Comparison of ENCODE assay signal across 24 cellular contexts in the genomic region with DNA sequence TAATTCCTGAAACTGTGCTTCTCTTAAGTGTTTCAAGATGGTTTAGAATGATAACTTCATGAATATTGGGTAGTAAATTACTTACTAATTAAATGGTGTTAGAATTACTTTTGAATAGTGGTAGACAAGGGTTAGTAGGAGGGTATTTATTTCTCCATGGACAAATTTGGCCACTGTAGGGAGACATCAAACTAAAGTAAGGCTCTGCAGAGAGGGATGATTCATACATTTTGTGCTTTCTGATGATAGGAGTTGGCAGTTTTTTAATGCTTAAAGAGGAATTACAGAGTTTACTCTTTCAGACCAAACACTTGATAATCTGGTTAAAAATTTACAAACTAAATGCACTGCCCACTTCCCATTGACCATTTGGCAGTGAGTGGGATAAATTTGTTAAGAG.
DNase-seq lines count a peak whose midpoint lies in the region; ATAC-seq, FAIRE-seq and TF ChIP-seq lines count a peak whose summit lies in the region.
"Had no signal": no experiment of that assay in that cellular context is flagged by ENCODE, and none has a peak within 500 bp of the region (broad histone marks: within the 10 kb centered on the region; RNA-seq: fewer than 3 reads in every experiment).

No MANE protein-coding gene starts in this region.

- no peak for TF ChIP-seq CTCF in liver (IDR thresholded peaks at IDR 0.05; ENCODE audit: low read depth, low read length, missing input control)
- no peak for TF ChIP-seq CTCF in HepG2 (CRISPR knock-in tag; IDR thresholded peaks at IDR 0.05)
- TF ChIP-seq CTCF in foreskin keratinocyte (conservative IDR thresholded peaks at IDR 0.05) = peak; percentile 23

- peak; percentile 39 to 74 for TF ChIP-seq RAD21 in liver (IDR thresholded peaks at IDR 0.05)
- no peak for TF ChIP-seq RAD21 in HepG2 (CRISPR knock-in tag; IDR thresholded peaks at IDR 0.05)

- BruUV-seq in HepG2 (replicated peaks; lab: Mats Ljungman, UMichigan) = no TSS peak

- no peaks in the 10 kb centered on the region for H3K36me3 ChIP-seq in liver (ENCODE audit: control insufficient read depth in 4 of 4, insufficient read depth in 3 of 4, low read depth in 1 of 4, low read length in 3 of 4)
- H3K36me3 ChIP-seq in HepG2 (replicated peaks in 1 of 2; ENCODE audit: control insufficient read depth in 1 of 2, insufficient read depth in 2 of 2, low read length in 2 of 2) = no peaks in the 10 kb centered on the region
- H3K36me3 ChIP-seq: heart right ventricle, upper lobe of right lung had no signal

- H3K9ac ChIP-seq in liver (ENCODE audit: low read depth in 1 of 2, low read length in 2 of 2) = no peak overlapping the region
- H3K9ac ChIP-seq in HepG2 (ENCODE audit: insufficient read depth, low read depth, low read length) = no peak overlapping the region

- H3K27ac ChIP-seq in liver (ENCODE audit: low read depth in 1 of 2, low read length in 2 of 2) (no peak overlapping the region), HepG2 (ENCODE audit: extremely low read length, insufficient read depth, low read length) (no peak overlapping the region), foreskin keratinocyte (no peak overlapping the region)
- H3K27ac ChIP-seq: heart right ventricle, upper lobe of right lung had no signal

- H3K4me2 ChIP-seq in HepG2 (ENCODE audit: low read depth, low read length) = no peak overlapping the region

- ATAC-seq in HepG2 (no peak), foreskin keratinocyte (no peak), HG03439 (IDR thresholded peaks at IDR 0.05; ENCODE audit: unreplicated experiment) (no peak), GM18498 (IDR thresholded peaks at IDR 0.05; ENCODE audit: unreplicated experiment) (no peak), GM19351 (IDR thresholded peaks at IDR 0.05; ENCODE audit: unreplicated experiment) (no peak)
- ATAC-seq: esophagus mucosa, heart right ventricle, sciatic nerve, upper lobe of right lung had no signal

- H3K27me3 ChIP-seq in liver (ENCODE audit: control insufficient read depth in 4 of 4, insufficient read depth in 4 of 4, low read length in 3 of 4) (no peaks in the 10 kb centered on the region), HepG2 (ENCODE audit: control insufficient read depth in 1 of 2, insufficient read depth in 2 of 2, low read length in 2 of 2) (no peaks in the 10 kb centered on the region), foreskin keratinocyte (no peaks in the 10 kb centered on the region)
- H3K27me3 ChIP-seq: heart right ventricle, upper lobe of right lung had no signal

- CTCF ChIA-PET in HepG2 (lab: Yijun Ruan, JAX; ENCODE audit: low intra/inter-chr PET ratio, low total read pairs) = no interaction called here

- intact Hi-C loops in HepG2 (cut with micrococcal nuclease; ENCODE audit: unreplicated experiment) = no loop called here

- in situ Hi-C loops in HepG2 (cut with HindIII; ENCODE audit: extremely low pct_ligation_motif_present, low pct_unique_long_range_greater_than_20kb) = no loop called here

- H3K4me1 ChIP-seq in liver (ENCODE audit: control insufficient read depth in 4 of 4, insufficient read depth in 4 of 4, low read length in 3 of 4) (peaks cover 0 to 6% (median 0%) of the 10 kb centered on the region in 4 donors), HepG2 (ENCODE audit: insufficient read depth, low read length) (no peaks in the 10 kb centered on the region), foreskin keratinocyte (no peaks in the 10 kb centered on the region)
- H3K4me1 ChIP-seq: heart right ventricle, upper lobe of right lung had no signal

- TF ChIP-seq EP300 in HepG2 (IDR thresholded peaks at IDR 0.05; ENCODE audit: low read depth in 2 of 2, low read length in 2 of 2) (no peak), HepG2 (CRISPR knock-in tag; IDR thresholded peaks at IDR 0.05; ENCODE audit: borderline replicate concordance) (no peak)

- no peak for TF ChIP-seq POLR2A in HepG2 (IDR thresholded peaks at IDR 0.05; ENCODE audit: insufficient read depth in 1 of 2, low read depth in 2 of 2, low read length in 2 of 2)

- no peaks in the 10 kb centered on the region for H3K79me2 ChIP-seq in HepG2 (ENCODE audit: insufficient read depth, low read length)

- H3K4me3 ChIP-seq in liver (ENCODE audit: low read depth in 1 of 3, low read length in 3 of 3) (no peak overlapping the region), HepG2 (replicated peaks in 1 of 3; ENCODE audit: insufficient read depth in 1 of 3, low read depth in 2 of 3, low read length in 3 of 3) (no peak overlapping the region)
- H3K4me3 ChIP-seq: heart right ventricle, lung, upper lobe of right lung had no signal

- no peaks in the 10 kb centered on the region for H4K20me1 ChIP-seq in HepG2 (ENCODE audit: insufficient read depth, low read length)

- H3K9me3 ChIP-seq in liver (ENCODE audit: control insufficient read depth in 4 of 4, low read length in 3 of 4) (no peaks in the 10 kb centered on the region), HepG2 (ENCODE audit: low read length) (no peaks in the 10 kb centered on the region)
- H3K9me3 ChIP-seq: upper lobe of right lung had no signal

- no peak overlapping the region for H2AFZ ChIP-seq in HepG2 (ENCODE audit: low read length)

- FAIRE-seq in HepG2 (lab: Jason Lieb, UNC) = no peak

- POLR2A ChIA-PET in HepG2 (lab: Yijun Ruan, JAX) = no interaction called here

- DNase-seq in HepG2 (ENCODE audit: low spot score) (no peak), amniotic stem cell (lab: John Stamatoyannopoulos, UW) (peak; percentile 14), foreskin keratinocyte (no peak), superior temporal gyrus (ENCODE audit: extremely low spot score) (no peak)
- DNase-seq: activated CD4-positive, alpha-beta T cell treated with anti-CD3 and anti-CD28 coated beads, Interleukin-2, amount 10 ng/mL, durations not matched to agents 7 days and 5 days; activated CD8-positive, alpha-beta memory T cell treated with anti-CD3 and anti-CD28 coated beads, Interleukin-2, amount 50 U/mL, for 48 hours; activated effector memory CD4-positive, alpha-beta T cell treated with anti-CD3 and anti-CD28 coated beads, Interleukin-2, amount 50 U/mL, for 16 hours; DMS79 treated with DMSO at 0.1 percent for 48 hours; effector CD8-positive, alpha-beta T cell; GOT3; heart right ventricle; NCI-H1436 treated with DMSO at 0.1 percent for 48 hours; NCI-H526 treated with DMSO at 0.1 percent for 48 hours; SHP77 treated with DMSO at 0.1 percent for 48 hours; stimulated activated CD4-positive, alpha-beta T cell treated with anti-CD3 and anti-CD28 coated beads, Interleukin-1b, Interleukin-23, amount 100 ng/mL, for 48 hours; stimulated activated naive CD4-positive, alpha-beta T cell treated with Interleukin-2 at 50 U/mL for 16 hours; upper lobe of right lung had no signal

TF ChIP-seq in liver, 16 proteins besides CTCF, POLR2A, EP300 and RAD21:
- no peak for TF ChIP-seq GABPA (IDR thresholded peaks at IDR 0.05 in 1 of 2, conservative IDR thresholded peaks at IDR 0.05 in 1 of 2)
- TF ChIP-seq RXRA (IDR thresholded peaks at IDR 0.05) = peak in 1 of 2 donors; percentile 12
- TF ChIP-seq, protein P1, sequence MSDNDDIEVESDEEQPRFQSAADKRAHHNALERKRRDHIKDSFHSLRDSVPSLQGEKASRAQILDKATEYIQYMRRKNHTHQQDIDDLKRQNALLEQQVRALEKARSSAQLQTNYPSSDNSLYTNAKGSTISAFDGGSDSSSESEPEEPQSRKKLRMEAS (IDR thresholded peaks at IDR 0.05) = no peak
- no peak for TF ChIP-seq HNF4G (IDR thresholded peaks at IDR 0.05)
- TF ChIP-seq FOXA1 (IDR thresholded peaks at IDR 0.05) = no peak
- no peak for TF ChIP-seq FOXA2 (IDR thresholded peaks at IDR 0.05)
- TF ChIP-seq NR2F2 (IDR thresholded peaks at IDR 0.05) = no peak
- peak in 1 of 2 donors; percentile 73 for TF ChIP-seq JUND (IDR thresholded peaks at IDR 0.05)

TF ChIP-seq in HepG2, 621 proteins besides CTCF, POLR2A, EP300 and RAD21 (continues in another document):
- TF ChIP-seq, protein P2, sequence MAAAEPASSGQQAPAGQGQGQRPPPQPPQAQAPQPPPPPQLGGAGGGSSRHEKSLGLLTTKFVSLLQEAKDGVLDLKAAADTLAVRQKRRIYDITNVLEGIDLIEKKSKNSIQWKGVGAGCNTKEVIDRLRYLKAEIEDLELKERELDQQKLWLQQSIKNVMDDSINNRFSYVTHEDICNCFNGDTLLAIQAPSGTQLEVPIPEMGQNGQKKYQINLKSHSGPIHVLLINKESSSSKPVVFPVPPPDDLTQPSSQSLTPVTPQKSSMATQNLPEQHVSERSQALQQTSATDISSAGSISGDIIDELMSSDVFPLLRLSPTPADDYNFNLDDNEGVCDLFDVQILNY (CRISPR knock-in tag; conservative IDR thresholded peaks at IDR 0.05) = no peak
